In genomic region chr7:35725280-35725680, GRCh38 we compare ENCODE assay signal across 9 cellular contexts. TPM values are rescaled to one million over a fixed set of nuclear protein-coding genes. Genes with fewer than 3 reads are reported as not detected.
DNase-seq lines count a peak whose midpoint lies in the region; ATAC-seq and TF ChIP-seq lines count a peak whose summit lies in the region.
"Had no signal": no experiment of that assay in that cellular context is flagged by ENCODE, and none has a peak within 500 bp of the region (broad histone marks: within the 10 kb centered on the region; RNA-seq: fewer than 3 reads in every experiment).

No MANE protein-coding gene starts in this region.

- H3K4me1 ChIP-seq in BE2C: peaks cover 24% of the 10 kb centered on the region

- no peak overlapping the region for H3K4me3 ChIP-seq in BE2C (ENCODE audit: low read depth, low read length)
- H3K4me3 ChIP-seq: lung had no signal

- no peaks in the 10 kb centered on the region for H3K36me3 ChIP-seq in BE2C

- ATAC-seq in HG03571 (IDR thresholded peaks at IDR 0.05; ENCODE audit: unreplicated experiment): peak; percentile 40
- no peak for ATAC-seq in HG02970 (IDR thresholded peaks at IDR 0.05; ENCODE audit: low FRiP score, unreplicated experiment)

- DNase-seq in BE2C (no peak), GM20000 (ENCODE audit: low spot score) (peak; percentile 59), GDM1 (lab: John Stamatoyannopoulos, UW) (no peak), epidermal melanocyte (ENCODE audit: insufficient read length, low spot score) (no peak), SKM-1 (lab: John Stamatoyannopoulos, UW; ENCODE audit: unreplicated experiment) (no peak)
- peak; percentile 79 for DNase-seq in activated effector memory CD4-positive, alpha-beta T cell treated with anti-CD3 and anti-CD28 coated beads, Interleukin-2, amount 50 U/mL, for 16 hours

- H3K9me3 ChIP-seq in BE2C: no peaks in the 10 kb centered on the region

- no peaks in the 10 kb centered on the region for H3K27me3 ChIP-seq in BE2C

- TF ChIP-seq CTCF in BE2C (IDR thresholded peaks at IDR 0.05; ENCODE audit: low read depth, low read length): peak; percentile 26; the same call in 1 of the 2 replicates
- peak; percentile 34 for TF ChIP-seq CTCF in GM20000 (IDR thresholded peaks at IDR 0.05; ENCODE audit: extremely low read depth, missing control alignments)

RNA-seq across cellular contexts. Expression of gene HERPUD2, which starts 30.3 kb away (rescaled TPM):
- 11.1 TPM for polyA plus RNA-seq in BE2C (2012; ENCODE audit: insufficient read depth, insufficient read length, low read depth)

Comparison
In these comparisons a context has a peak if more than half of its experiments do, and no peak if none do; other contexts are left out.
1. DNase-seq: peak in GM20000 (single experiment) and activated effector memory CD4-positive, alpha-beta T cell treated with anti-CD3 and anti-CD28 coated beads, Interleukin-2, amount 50 U/mL, for 16 hours (single experiment); none in BE2C (single experiment), GDM1 (single experiment), epidermal melanocyte (single experiment) and SKM-1 (single experiment).